ENCODE assay signal across 8 cellular contexts in genomic region chrX:101658661-101659477, GRCh38. TPM values are rescaled to one million over a fixed set of nuclear protein-coding genes. Genes with fewer than 3 reads are reported as not detected.
DNase-seq lines count a peak whose midpoint lies in the region; ATAC-seq and TF ChIP-seq lines count a peak whose summit lies in the region.

No MANE protein-coding gene starts in this region.

- H3K9me3 ChIP-seq in CD4-positive, alpha-beta T cell (ENCODE audit: control insufficient read depth, low read length) = no peaks in the 10 kb centered on the region
- no peaks in the 10 kb centered on the region for H3K9me3 ChIP-seq in right lobe of liver

- CTCF ChIA-PET in CD4-positive, alpha-beta T cell (lab: Charles Lee) = no interaction called here

- DNase-seq in CD4-positive, alpha-beta T cell = peak; percentile 26 to 63 (median 53)
- DNase-seq in NCI-H187 (lab: John Stamatoyannopoulos, UW) (peak; percentile 45 to 59), dedifferentiated amniotic fluid mesenchymal stem cell (ENCODE audit: extremely low spot score) (peak; percentile 37), right lobe of liver (peak; percentile 55 to 65 (median 58)), OCI-M1 (lab: John Stamatoyannopoulos, UW) (no peak)
- DNase-seq in activated CD4-positive, alpha-beta T cell treated with anti-CD3 and anti-CD28 coated beads for 4 hours = peak; percentile 47 to 54
- DNase-seq in stimulated activated CD4-positive, alpha-beta T cell treated with anti-CD3 and anti-CD28 coated beads, Interleukin-2, amount 100 ng/mL, for 4 hours (ENCODE audit: low read depth) = peak; percentile 39

- H3K4me1 Mint-ChIP-seq in CD4-positive, alpha-beta T cell (ENCODE audit: low read depth) = peaks cover 13% of the 10 kb centered on the region

- POLR2A ChIA-PET in CD4-positive, alpha-beta T cell (lab: Charles Lee) = no interaction called here

- no peak overlapping the region for H3K27ac ChIP-seq in CD4-positive, alpha-beta T cell (ENCODE audit: low read depth, low read length)
- peak overlapping the region in 2 of 3 donors; percentile 11 to 18 for H3K27ac ChIP-seq in right lobe of liver

- no peaks in the 10 kb centered on the region for H3K27me3 Mint-ChIP-seq in CD4-positive, alpha-beta T cell

- H3K27me3 ChIP-seq in CD4-positive, alpha-beta T cell (ENCODE audit: control insufficient read depth, insufficient read depth, low read length) = no peaks in the 10 kb centered on the region
- no peaks in the 10 kb centered on the region for H3K27me3 ChIP-seq in right lobe of liver

- H3K4me3 ChIP-seq in right lobe of liver = peak overlapping the region; percentile 28 to 51 (median 44)

- no peaks in the 10 kb centered on the region for H3K4me1 ChIP-seq in right lobe of liver

- H3K27ac Mint-ChIP-seq in CD4-positive, alpha-beta T cell = peak overlapping the region; percentile 73

- 23% methylated on average over 31 of the region's 37 CpGs for whole genome bisulfite sequencing in right lobe of liver (ENCODE audit: insufficient coverage, low coverage, low lambda C conversion rate, missing lambda C conversion rate)

- ATAC-seq in CD4-positive, alpha-beta T cell (ENCODE audit: poor library complexity) = peak; percentile 89
- ATAC-seq in GM21786 (IDR thresholded peaks at IDR 0.05; ENCODE audit: unreplicated experiment) (peak; percentile 64), right lobe of liver (peak; percentile 75 to 86 (median 78))

- no peaks in the 10 kb centered on the region for H3K36me3 ChIP-seq in right lobe of liver

- TF ChIP-seq CTCF in CD4-positive, alpha-beta T cell (IDR thresholded peaks at IDR 0.05) = no peak
- TF ChIP-seq CTCF in right lobe of liver (IDR thresholded peaks at IDR 0.05) = no peak

- no peak for TF ChIP-seq POLR2A in right lobe of liver (IDR thresholded peaks at IDR 0.05)

- no peaks in the 10 kb centered on the region for H3K9me3 Mint-ChIP-seq in CD4-positive, alpha-beta T cell

- H3K4me3 Mint-ChIP-seq in CD4-positive, alpha-beta T cell = peak overlapping the region; percentile 91

- H3K36me3 Mint-ChIP-seq in CD4-positive, alpha-beta T cell (ENCODE audit: low read depth) = no peaks in the 10 kb centered on the region

- intact Hi-C loops in CD4-positive, alpha-beta T cell (cut with DNase I, micrococcal nuclease) = no loop called here
- intact Hi-C loops in right lobe of liver (cut with DNase I) = no loop called here

RNA-seq across cellular contexts. Expression of gene ARMCX2, which starts 0.8 kb away (rescaled TPM):
- total RNA-seq in CD4-positive, alpha-beta T cell = 1 to 10 TPM; 3.5 to 3.6 TPM
- total RNA-seq in right lobe of liver = 1 to 10 TPM in 5 of 6 experiments, under 1 TPM in 1; 0.98 to 5.0 (median 3.6) TPM

RNA-seq across cellular contexts. Expression of gene ARMCX3, which starts 35.9 kb away (rescaled TPM):
- total RNA-seq in CD4-positive, alpha-beta T cell = 10 to 100 TPM; 38.7 to 44.6 TPM
- total RNA-seq in right lobe of liver = 10 to 100 TPM; 14.7 to 30.1 (median 20.5) TPM

RNA-seq across cellular contexts. Expression of gene ARMCX6, which starts 41.1 kb away (rescaled TPM):
- total RNA-seq in CD4-positive, alpha-beta T cell = 10 to 100 TPM; 35.0 to 39.5 TPM
- 10 to 100 TPM in 2 of 6 experiments, 1 to 10 TPM in 4; 4.1 to 22.0 (median 9.5) TPM for total RNA-seq in right lobe of liver
